Comparison of ENCODE assay signal across 16 cellular contexts in genomic region chr5:147690595-147690994, GRCh38.
DNase-seq lines count a peak whose midpoint lies in the region; ATAC-seq and TF ChIP-seq lines count a peak whose summit lies in the region.
"Had no signal": no experiment of that assay in that cellular context is flagged by ENCODE, and none has a peak within 500 bp of the region (broad histone marks: within the 10 kb centered on the region; RNA-seq: fewer than 3 reads in every experiment).

No MANE protein-coding gene starts in this region.

- no peak overlapping the region for H3K4me3 Mint-ChIP-seq in nephron
- H3K4me3 Mint-ChIP-seq: dendritic cell treated with granulocyte-macrophage colony-stimulating factor and Interleukin-4, amounts not matched to agents 40 ng/mL and 50 ng/mL, for 4 days; natural killer cell treated with Interleukin-12 subunit alpha and Interleukin-12 subunit beta and Interleukin-15 and Interleukin-18, amount 100 ng/mL, for 72 hours; stimulated activated memory B cell treated with anti-CD40 and anti-IgM and Interleukin-4, amounts not matched to agents 10 μg/mL and 1 μg/mL and 100 μg/mL, for 72 hours had no signal

- DNase-seq in Karpas-422, result peak; percentile 71
- peak; percentile 33 to 79 for DNase-seq in T47D (ENCODE audit: low read depth in 1 of 2, low spot score in 1 of 2)
- no peak for DNase-seq in activated naive CD4-positive, alpha-beta T cell treated with anti-CD3 and anti-CD28 coated beads, Interleukin-2, amount 50 U/mL, for 16 hours
- no peak for DNase-seq in lower lobe of right lung
- DNase-seq: activated CD4-positive, alpha-beta T cell treated with anti-CD3 and anti-CD28 coated beads for 4 hours; activated naive CD4-positive, alpha-beta T cell treated with Interleukin-2 at 50 U/mL for 16 hours; DMS79 treated with DMSO at 0.1 percent for 48 hours; NCI-H1092; Right ventricle myocardium superior; stimulated activated CD4-positive, alpha-beta T cell treated with anti-CD3 and anti-CD28 coated beads, Interleukin-15, amount 100 ng/mL, for 24 hours had no signal

- H3K9me3 Mint-ChIP-seq in nephron, result peaks cover 2% of the 10 kb centered on the region
- H3K9me3 Mint-ChIP-seq: dendritic cell treated with granulocyte-macrophage colony-stimulating factor and Interleukin-4, amounts not matched to agents 40 ng/mL and 50 ng/mL, for 4 days; natural killer cell treated with Interleukin-12 subunit alpha and Interleukin-12 subunit beta and Interleukin-15 and Interleukin-18, amount 100 ng/mL, for 72 hours had no signal

- no peaks in the 10 kb centered on the region for H3K36me3 ChIP-seq in Karpas-422 (ENCODE audit: insufficient read depth, low read length)
- no peaks in the 10 kb centered on the region for H3K36me3 ChIP-seq in lower lobe of right lung

- TF ChIP-seq CTCF in GM12872 (IDR thresholded peaks at IDR 0.05; ENCODE audit: insufficient read depth, low read depth, low read length) (peak; percentile 20; the same call in 1 of the 3 replicates), nephron (IDR thresholded peaks at IDR 0.05; ENCODE audit: unreplicated experiment in 3 of 3) (peak in 2 of 3 experiments; percentile 10 to 15), lower lobe of right lung (IDR thresholded peaks at IDR 0.05) (no peak)

- H3K9me3 ChIP-seq in Karpas-422 (ENCODE audit: low read length) (no peaks in the 10 kb centered on the region), lower lobe of right lung (no peaks in the 10 kb centered on the region)

- in situ Hi-C loops in T47D (cut with HindIII; ENCODE audit: low pct_unique_long_range_greater_than_20kb, low sequenced_read_pairs), result no loop called here

- no peak overlapping the region for H3K4me2 ChIP-seq in Karpas-422 (ENCODE audit: low read depth, low read length, poor library complexity, severe bottlenecking)

- H3K9ac ChIP-seq in Karpas-422 (ENCODE audit: low read length), result no peak overlapping the region

- ATAC-seq in lower lobe of right lung, result no peak
- ATAC-seq in HG03045 (IDR thresholded peaks at IDR 0.05; ENCODE audit: unreplicated experiment), result no peak
- ATAC-seq: natural killer cell treated with Interleukin-12 subunit alpha and Interleukin-12 subunit beta and Interleukin-15 and Interleukin-18, amount 100 ng/mL, for 72 hours; stimulated activated memory B cell treated with anti-CD40 and anti-IgM and Interleukin-4, amounts not matched to agents 10 μg/mL and 1 μg/mL and 100 μg/mL, for 72 hours had no signal

- peaks cover 20% of the 10 kb centered on the region for H3K4me1 ChIP-seq in Karpas-422 (ENCODE audit: low read length)
- no peaks in the 10 kb centered on the region for H3K4me1 ChIP-seq in lower lobe of right lung

- no peak overlapping the region for H2AFZ ChIP-seq in Karpas-422 (ENCODE audit: low read length)

- no peaks in the 10 kb centered on the region for H4K20me1 ChIP-seq in Karpas-422 (ENCODE audit: insufficient read depth, low read depth, low read length)

- H3K9me2 ChIP-seq in Karpas-422 (replicated peaks; ENCODE audit: insufficient read depth, low read length), result no peaks in the 10 kb centered on the region

- peaks cover 7% of the 10 kb centered on the region for H3K36me3 Mint-ChIP-seq in nephron (ENCODE audit: low read depth)
- H3K36me3 Mint-ChIP-seq: stimulated activated memory B cell treated with anti-CD40 and anti-IgM and Interleukin-4, amounts not matched to agents 10 μg/mL and 1 μg/mL and 100 μg/mL, for 72 hours had no signal

- no peaks in the 10 kb centered on the region for H3K27me3 Mint-ChIP-seq in nephron (ENCODE audit: low read depth)
- H3K27me3 Mint-ChIP-seq: dendritic cell treated with granulocyte-macrophage colony-stimulating factor and Interleukin-4, amounts not matched to agents 40 ng/mL and 50 ng/mL, for 4 days; natural killer cell treated with Interleukin-12 subunit alpha and Interleukin-12 subunit beta and Interleukin-15 and Interleukin-18, amount 100 ng/mL, for 72 hours; stimulated activated memory B cell treated with anti-CD40 and anti-IgM and Interleukin-4, amounts not matched to agents 10 μg/mL and 1 μg/mL and 100 μg/mL, for 72 hours had no signal

- no peak overlapping the region for H3K4me3 ChIP-seq in Karpas-422 (ENCODE audit: low read length)
- no peak overlapping the region for H3K4me3 ChIP-seq in lower lobe of right lung

- H3K79me2 ChIP-seq in Karpas-422 (ENCODE audit: low read length), result peaks cover 90% of the 10 kb centered on the region

- intact Hi-C loops in lower lobe of right lung (cut with DNase I), result no loop called here

- H3K4me1 Mint-ChIP-seq in nephron, result peaks cover 36% of the 10 kb centered on the region
- H3K4me1 Mint-ChIP-seq: stimulated activated memory B cell treated with anti-CD40 and anti-IgM and Interleukin-4, amounts not matched to agents 10 μg/mL and 1 μg/mL and 100 μg/mL, for 72 hours had no signal

- H3K27ac ChIP-seq in Karpas-422 (ENCODE audit: low read length) (no peak overlapping the region), lower lobe of right lung (no peak overlapping the region)

- H3K27me3 ChIP-seq in Karpas-422 (ENCODE audit: low read length), result no peaks in the 10 kb centered on the region
- no peaks in the 10 kb centered on the region for H3K27me3 ChIP-seq in lower lobe of right lung (ENCODE audit: low read depth)

- H3K27ac Mint-ChIP-seq in nephron, result peak overlapping the region in 2 of 3 experiments; percentile 11 to 75
- H3K27ac Mint-ChIP-seq: dendritic cell treated with granulocyte-macrophage colony-stimulating factor and Interleukin-4, amounts not matched to agents 40 ng/mL and 50 ng/mL, for 4 days; natural killer cell treated with Interleukin-12 subunit alpha and Interleukin-12 subunit beta and Interleukin-15 and Interleukin-18, amount 100 ng/mL, for 72 hours; stimulated activated memory B cell treated with anti-CD40 and anti-IgM and Interleukin-4, amounts not matched to agents 10 μg/mL and 1 μg/mL and 100 μg/mL, for 72 hours had no signal

Comparison
In these comparisons a context has a peak if more than half of its experiments do, and no peak if none do; other contexts are left out.
1. DNase-seq: peak in Karpas-422 (single experiment) and T47D (2 of 2); none in activated naive CD4-positive, alpha-beta T cell treated with anti-CD3 and anti-CD28 coated beads, Interleukin-2, amount 50 U/mL, for 16 hours (single experiment) and lower lobe of right lung (single experiment).